8 cellular contexts compared by ENCODE assay signal in genomic region chr12:26853303-26854027, GRCh38.
DNase-seq lines count a peak whose midpoint lies in the region; ATAC-seq and TF ChIP-seq lines count a peak whose summit lies in the region.

No MANE protein-coding gene starts in this region.

- TF ChIP-seq CTCF in GM06990 (IDR thresholded peaks at IDR 0.05; ENCODE audit: insufficient read depth, low read length, poor library complexity, severe bottlenecking) (peak; percentile 89), brain microvascular endothelial cell (IDR thresholded peaks at IDR 0.05; ENCODE audit: low read depth, low read length, missing control alignments) (peak; percentile 97)

- H3K36me3 ChIP-seq in GM06990 (ENCODE audit: control insufficient read depth, insufficient read depth, low read length) (no peaks in the 10 kb centered on the region), brain microvascular endothelial cell (replicated peaks) (no peaks in the 10 kb centered on the region)

- DNase-seq in GM06990 (ENCODE audit: extremely low read depth, insufficient read length): no peak
- peak; percentile 58 for DNase-seq in NCI-H2029 treated with DMSO at 0.1 percent for 48 hours (lab: John Stamatoyannopoulos, UW)
- DNase-seq in UCSD-AML1 (lab: John Stamatoyannopoulos, UW; ENCODE audit: unreplicated experiment): peak; percentile 59
- DNase-seq in brain microvascular endothelial cell: peak; percentile 52
- peak; percentile 79 for DNase-seq in inferior parietal cortex (ENCODE audit: extremely low spot score)
- peak; percentile 36 to 44 for DNase-seq in stimulated activated CD4-positive, alpha-beta T cell treated with anti-CD3 and anti-CD28 coated beads, Interleukin-1b, Interleukin-23, amount 100 ng/mL, for 1 hour (ENCODE audit: low read depth in 2 of 2)

- H3K27me3 ChIP-seq in GM06990 (replicated peaks; ENCODE audit: control insufficient read depth, insufficient read depth, low read length) (no peaks in the 10 kb centered on the region), brain microvascular endothelial cell (replicated peaks) (no peaks in the 10 kb centered on the region)

- in situ Hi-C loops in brain microvascular endothelial cell (cut with HindIII; ENCODE audit: low pct_ligation_motif_present, low sequenced_read_pairs): no loop called here

- ATAC-seq in HG02610 (IDR thresholded peaks at IDR 0.05; ENCODE audit: unreplicated experiment) (peak; percentile 84), HG03521 (IDR thresholded peaks at IDR 0.05; ENCODE audit: unreplicated experiment) (no peak)

- H3K27ac ChIP-seq in brain microvascular endothelial cell: no peak overlapping the region

- no peak overlapping the region for H3K4me3 ChIP-seq in GM06990 (replicated peaks; ENCODE audit: low read depth, low read length)
- H3K4me3 ChIP-seq in brain microvascular endothelial cell (ENCODE audit: low read depth, low read length): no peak overlapping the region
